Comparison of ENCODE assay signal across 33 cellular contexts in the genomic region with DNA sequence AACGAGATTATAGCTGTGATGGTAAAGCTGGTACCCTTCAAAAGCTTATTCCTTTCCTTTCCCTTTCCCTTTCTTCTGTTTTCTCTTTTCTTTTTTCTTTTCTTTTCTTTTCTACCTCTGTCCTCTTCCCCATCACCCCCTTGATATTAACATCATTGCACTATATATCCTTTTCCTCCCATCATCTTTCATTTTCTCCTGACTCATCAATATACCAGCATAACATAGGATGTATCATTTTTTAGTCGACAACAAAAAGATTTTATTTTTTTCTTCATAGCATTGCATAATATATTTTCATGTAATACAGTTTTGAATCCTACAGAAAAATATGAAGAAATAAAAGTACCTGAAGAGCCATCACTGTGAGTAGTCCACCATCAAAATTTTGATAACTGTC.
"Had no signal": no experiment of that assay in that cellular context is flagged by ENCODE, and none has a peak within 500 bp of the region (broad histone marks: within the 10 kb centered on the region; RNA-seq: fewer than 3 reads in every experiment).

No MANE protein-coding gene starts in this region.

- FAIRE-seq: astrocyte had no signal

- ATAC-seq: activated CD4-positive, CD25-positive, alpha-beta regulatory T cell treated with anti-CD3 and anti-CD28 coated beads, Interleukin-2, amount 50 U/mL, for 24 hours; activated CD8-positive, alpha-beta T cell treated with anti-CD3 and anti-CD28 coated beads for 36 hours; activated T-cell treated with anti-CD3 and anti-CD28 coated beads, Interleukin-2, amount 50 U/mL, for 4 hours; activated T-helper 17 cell treated with anti-CD3 and anti-CD28 coated beads, Interleukin-2, amount 50 U/mL, for 72 hours; effector memory CD8-positive, alpha-beta T cell; foreskin keratinocyte; gastrocnemius medialis; heart left ventricle; T-helper 17 cell had no signal

- H3K4me3 Mint-ChIP-seq: activated B cell treated with CpG ODN at 0.5 μM for 24 hours; activated CD8-positive, alpha-beta T cell treated with anti-CD3 and anti-CD28 coated beads for 36 hours; activated naive CD8-positive, alpha-beta T cell; activated T-cell treated with anti-CD3 and anti-CD28 coated beads, Interleukin-2, amount 50 U/mL, for 4 hours; activated T-helper 17 cell treated with anti-CD3 and anti-CD28 coated beads, Interleukin-2, amount 50 U/mL, for 72 hours; central memory CD8-positive, alpha-beta T cell; dendritic cell treated with granulocyte-macrophage colony-stimulating factor and Interleukin-4, amounts not matched to agents 40 ng/mL and 50 ng/mL, for 4 days; effector memory CD8-positive, alpha-beta T cell; T-helper 17 cell; T-helper 2 cell treated with Interferon-gamma antibody and Interleukin-4, amounts not matched to agents 5 μg/mL and 100 μg/mL, for 36 hours had no signal

- H3K27ac Mint-ChIP-seq: activated B cell treated with CpG ODN at 0.5 μM for 24 hours; activated CD8-positive, alpha-beta T cell treated with anti-CD3 and anti-CD28 coated beads for 36 hours; activated naive CD8-positive, alpha-beta T cell; activated T-helper 17 cell treated with anti-CD3 and anti-CD28 coated beads, Interleukin-2, amount 50 U/mL, for 72 hours; dendritic cell treated with granulocyte-macrophage colony-stimulating factor and Interleukin-4, amounts not matched to agents 40 ng/mL and 50 ng/mL, for 4 days; effector memory CD8-positive, alpha-beta T cell; T-helper 2 cell treated with Interferon-gamma antibody and Interleukin-4, amounts not matched to agents 5 μg/mL and 100 μg/mL, for 36 hours had no signal

- H3K9me3 Mint-ChIP-seq: activated B cell treated with CpG ODN at 0.5 μM for 24 hours; activated T-helper 17 cell treated with anti-CD3 and anti-CD28 coated beads, Interleukin-2, amount 50 U/mL, for 72 hours; central memory CD8-positive, alpha-beta T cell; dendritic cell treated with granulocyte-macrophage colony-stimulating factor and Interleukin-4, amounts not matched to agents 40 ng/mL and 50 ng/mL, for 4 days; effector memory CD8-positive, alpha-beta T cell; T-helper 2 cell treated with Interferon-gamma antibody and Interleukin-4, amounts not matched to agents 5 μg/mL and 100 μg/mL, for 36 hours had no signal

- H3K27me3 Mint-ChIP-seq: activated B cell treated with CpG ODN at 0.5 μM for 24 hours; activated CD8-positive, alpha-beta T cell treated with anti-CD3 and anti-CD28 coated beads for 36 hours; activated naive CD8-positive, alpha-beta T cell; activated T-helper 17 cell treated with anti-CD3 and anti-CD28 coated beads, Interleukin-2, amount 50 U/mL, for 72 hours; central memory CD8-positive, alpha-beta T cell; dendritic cell treated with granulocyte-macrophage colony-stimulating factor and Interleukin-4, amounts not matched to agents 40 ng/mL and 50 ng/mL, for 4 days; effector memory CD8-positive, alpha-beta T cell; T-helper 17 cell had no signal

- H3K27me3 ChIP-seq: brain microvascular endothelial cell, dorsolateral prefrontal cortex, esophagus muscularis mucosa, foreskin keratinocyte, gastrocnemius medialis, heart left ventricle had no signal

- H3K4me3 ChIP-seq: coronary artery, dorsolateral prefrontal cortex, esophagus muscularis mucosa, gastrocnemius medialis, heart left ventricle had no signal

- H3K4me1 Mint-ChIP-seq: activated B cell treated with CpG ODN at 0.5 μM for 24 hours; activated T-helper 17 cell treated with anti-CD3 and anti-CD28 coated beads, Interleukin-2, amount 50 U/mL, for 72 hours; central memory CD8-positive, alpha-beta T cell had no signal

- H3K36me3 ChIP-seq: brain microvascular endothelial cell, esophagus muscularis mucosa, gastrocnemius medialis, heart left ventricle, WERI-Rb-1 had no signal

- DNase-seq: activated B cell treated with CpG ODN at 0.5 μM for 24 hours; activated CD4-positive, alpha-beta T cell treated with anti-CD3 and anti-CD28 coated beads for 48 hours; activated CD4-positive, alpha-beta T cell treated with anti-CD3 and anti-CD28 coated beads, Interleukin-2, amount 50 U/mL, for 1 hour; activated CD4-positive, alpha-beta T cell treated with anti-CD3 and anti-CD28 coated beads, Interleukin-2, amount 50 U/mL, for 48 hours; activated CD8-positive, alpha-beta memory T cell treated with anti-CD3 and anti-CD28 coated beads for 24 hours; activated CD8-positive, alpha-beta T cell treated with anti-CD3 and anti-CD28 coated beads for 36 hours; activated effector memory CD4-positive, alpha-beta T cell treated with Interleukin-2 at 50 U/mL for 16 hours; activated gamma-delta T cell treated with Interleukin-2 at 50 U/mL for 16 hours; activated naive CD4-positive, alpha-beta T cell treated with anti-CD3 and anti-CD28 coated beads, Interleukin-2, amount 50 U/mL, for 16 hours; activated naive CD4-positive, alpha-beta T cell treated with Interleukin-2 at 50 U/mL for 16 hours; activated T-cell treated with anti-CD3 and anti-CD28 coated beads, Interleukin-2, amount 50 U/mL, for 4 hours; amniotic stem cell; anterior cingulate cortex; brain microvascular endothelial cell; dorsolateral prefrontal cortex; effector memory CD8-positive, alpha-beta T cell; erythroblast; foreskin keratinocyte; gastrocnemius medialis; glutamatergic neuron; heart left ventricle; T-helper 17 cell; T1000; WERI-Rb-1 had no signal
